In genomic region chr13:113220141-113220598, GRCh38 we compare ENCODE assay signal across 1 cellular context.
A peak's percentile ranks its signal among the peaks of the same experiment; 100 is the strongest.
TF ChIP-seq lines count a peak whose summit lies in the region.

No MANE protein-coding gene starts in this region.

TF ChIP-seq in HepG2, 621 proteins besides CTCF, POLR2A, EP300 and RAD21 (continued from another document and continues in another):
- no peak for TF ChIP-seq KIAA2018 (CRISPR knock-in tag; IDR thresholded peaks at IDR 0.05; ENCODE audit: borderline replicate concordance)
- TF ChIP-seq ZNF44 (CRISPR knock-in tag; IDR thresholded peaks at IDR 0.05) = no peak
- no peak for TF ChIP-seq AFF4 (CRISPR knock-in tag; IDR thresholded peaks at IDR 0.05)
- no peak for TF ChIP-seq SOX13 (IDR thresholded peaks at IDR 0.05)
- TF ChIP-seq SOX13 (CRISPR knock-in tag; conservative IDR thresholded peaks at IDR 0.05 in 1 of 2, IDR thresholded peaks at IDR 0.05 in 1 of 2) = peak in 1 of 2 experiments; percentile 81; a peak in 2 of 4 replicates
- no peak for TF ChIP-seq ZNF550 (CRISPR knock-in tag; IDR thresholded peaks at IDR 0.05; ENCODE audit: borderline replicate concordance)
- TF ChIP-seq GMEB1 (CRISPR knock-in tag; IDR thresholded peaks at IDR 0.05; ENCODE audit: borderline replicate concordance) = no peak
- no peak for TF ChIP-seq ATF5 (CRISPR knock-in tag; IDR thresholded peaks at IDR 0.05; ENCODE audit: low read depth)
- no peak for TF ChIP-seq ZNF264 (CRISPR knock-in tag; IDR thresholded peaks at IDR 0.05)
- no peak for TF ChIP-seq KAT7 (CRISPR knock-in tag; IDR thresholded peaks at IDR 0.05; ENCODE audit: borderline replicate concordance)
- no peak for TF ChIP-seq ZBTB43 (CRISPR knock-in tag; conservative IDR thresholded peaks at IDR 0.05)
- TF ChIP-seq RBM39 (IDR thresholded peaks at IDR 0.05; ENCODE audit: low read depth, low read length, poor library complexity, severe bottlenecking) = no peak
- TF ChIP-seq LRRFIP1 (CRISPR knock-in tag; conservative IDR thresholded peaks at IDR 0.05) = no peak
- TF ChIP-seq MNT (IDR thresholded peaks at IDR 0.05) = no peak
- TF ChIP-seq ZNF839 (CRISPR knock-in tag; IDR thresholded peaks at IDR 0.05; ENCODE audit: borderline replicate concordance) = no peak
- no peak for TF ChIP-seq SSRP1 (CRISPR knock-in tag; IDR thresholded peaks at IDR 0.05)
- TF ChIP-seq TFDP2 (CRISPR knock-in tag; IDR thresholded peaks at IDR 0.05) = no peak
- TF ChIP-seq ZNF24 (IDR thresholded peaks at IDR 0.05) = no peak
- TF ChIP-seq ZNF501 (CRISPR knock-in tag; IDR thresholded peaks at IDR 0.05) = 0 out of 2 replicates have a peak, but pooled peaks have one; percentile 13
- TF ChIP-seq ZNF704 (CRISPR knock-in tag; IDR thresholded peaks at IDR 0.05; ENCODE audit: borderline replicate concordance) = no peak
